In the genomic region with DNA sequence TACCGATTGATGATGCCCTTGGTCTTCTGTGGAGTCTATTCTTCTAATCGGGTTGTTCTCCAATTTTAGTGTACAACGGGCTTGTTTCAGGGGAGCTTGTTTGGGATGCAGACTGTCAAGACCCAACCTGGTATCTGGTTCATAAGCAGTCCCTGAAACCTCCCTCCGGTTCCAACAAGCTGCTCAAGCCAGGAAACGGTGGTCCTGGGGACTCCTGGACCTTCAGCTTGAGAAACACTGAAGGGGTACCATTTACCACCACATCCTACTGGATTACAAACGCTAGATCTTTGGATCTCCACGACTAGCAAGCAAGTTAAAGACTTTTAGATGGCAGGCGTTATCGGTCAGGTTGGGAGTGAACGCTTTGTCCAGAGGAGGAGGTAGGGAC, we compare ENCODE assay signal across 11 cellular contexts. TPM values are rescaled to one million over a fixed set of nuclear protein-coding genes. Genes with fewer than 3 reads are reported as not detected.
DNase-seq lines count a peak whose midpoint lies in the region; ATAC-seq and TF ChIP-seq lines count a peak whose summit lies in the region.
"Had no signal": no experiment of that assay in that cellular context is flagged by ENCODE, and none has a peak within 500 bp of the region (broad histone marks: within the 10 kb centered on the region; RNA-seq: fewer than 3 reads in every experiment).

No MANE protein-coding gene starts in this region.

- H3K27me3 ChIP-seq in heart left ventricle (peaks cover 0 to 11% (median 0%) of the 10 kb centered on the region in 9 donors), ascending aorta (no peaks in the 10 kb centered on the region), mucosa of rectum (ENCODE audit: control insufficient read depth in 2 of 2, insufficient read depth in 2 of 2, low read length in 2 of 2) (no peaks in the 10 kb centered on the region), upper lobe of right lung (no peaks in the 10 kb centered on the region)

- TF ChIP-seq CTCF in heart left ventricle (IDR thresholded peaks at IDR 0.05), result no peak
- no peak for TF ChIP-seq CTCF in ascending aorta (IDR thresholded peaks at IDR 0.05)
- no peak for TF ChIP-seq CTCF in upper lobe of right lung (IDR thresholded peaks at IDR 0.05)

- H3K9ac ChIP-seq in mucosa of rectum (ENCODE audit: low read depth in 1 of 2, low read length in 2 of 2), result peak overlapping the region; percentile 7 to 83

- H3K4me1 ChIP-seq in heart left ventricle (peaks cover 0 to 54% (median 26%) of the 10 kb centered on the region in 12 donors), ascending aorta (peaks cover 5 to 21% of the 10 kb centered on the region in 2 donors), mucosa of rectum (ENCODE audit: control insufficient read depth in 2 of 2, insufficient read depth in 2 of 2, low read length in 2 of 2) (peaks cover 12 to 14% of the 10 kb centered on the region in 2 donors), upper lobe of right lung (peaks cover 22% of the 10 kb centered on the region)

- peak overlapping the region in 11 of 12 donors; percentile 65 to 92 (median 73) for H3K4me3 ChIP-seq in heart left ventricle
- H3K4me3 ChIP-seq in ascending aorta, result peak overlapping the region; percentile 56 to 68
- H3K4me3 ChIP-seq in mucosa of rectum (ENCODE audit: low read length in 2 of 2), result peak overlapping the region; percentile 91 to 97
- peak overlapping the region; percentile 84 for H3K4me3 ChIP-seq in upper lobe of right lung

- ATAC-seq in heart left ventricle (no peak), Right ventricle myocardium inferior (no peak), upper lobe of right lung (no peak), HG03097 (IDR thresholded peaks at IDR 0.05; ENCODE audit: low FRiP score, unreplicated experiment) (no peak), GM21360 (IDR thresholded peaks at IDR 0.05; ENCODE audit: unreplicated experiment) (no peak)

- intact Hi-C loops in heart left ventricle (cut with DNase I), result loop anchor here in 6 of 10 donors (5.0 to 10.0 kb wide), 5 partner anchors 53 to 185 kb away; no protein-coding TSS in a partner anchor
- intact Hi-C loops in Right ventricle myocardium inferior (cut with DNase I), result loop anchor here (5.0 kb wide), 2 partner anchors 35 to 55 kb away; no protein-coding TSS in a partner anchor
- intact Hi-C loops in ascending aorta (cut with DNase I), result loop anchor here (5.0 kb wide), 1 partner anchor 170 kb away; no protein-coding TSS in a partner anchor
- intact Hi-C loops in upper lobe of right lung (cut with DNase I), result loop anchor here (5.0 kb wide), 1 partner anchor 185 kb away; no protein-coding TSS in a partner anchor

- H3K27ac ChIP-seq in heart left ventricle, result peak overlapping the region in 7 of 12 donors; percentile 14 to 89 (median 79)
- peak overlapping the region; percentile 42 to 55 for H3K27ac ChIP-seq in ascending aorta
- peak overlapping the region; percentile 38 to 67 for H3K27ac ChIP-seq in mucosa of rectum (ENCODE audit: low read depth in 2 of 2, low read length in 2 of 2)
- H3K27ac ChIP-seq in upper lobe of right lung, result no peak overlapping the region
- H3K27ac ChIP-seq: epithelial cell of prostate had no signal

- H3K9me3 ChIP-seq in heart left ventricle (no peaks in the 10 kb centered on the region), ascending aorta (no peaks in the 10 kb centered on the region), mucosa of rectum (ENCODE audit: control insufficient read depth in 2 of 2, low read length in 2 of 2) (no peaks in the 10 kb centered on the region), upper lobe of right lung (no peaks in the 10 kb centered on the region)

- H3K36me3 ChIP-seq in heart left ventricle (no peaks in the 10 kb centered on the region), ascending aorta (no peaks in the 10 kb centered on the region), mucosa of rectum (ENCODE audit: control insufficient read depth in 2 of 2, insufficient read depth in 2 of 2, low read length in 2 of 2) (no peaks in the 10 kb centered on the region), upper lobe of right lung (no peaks in the 10 kb centered on the region)

- WGBS in heart left ventricle, 4 donors, result 57 to 75% (median 61%) methylated on average over 10 of the region's 10 CpGs

- TF ChIP-seq POLR2A in heart left ventricle (IDR thresholded peaks at IDR 0.05), result no peak

- DNase-seq in heart left ventricle (no peak), Right ventricle myocardium inferior (ENCODE audit: missing footprints) (no peak), ascending aorta (ENCODE audit: low spot score in 2 of 2) (no peak), upper lobe of right lung (no peak), cortex of kidney (lab: John Stamatoyannopoulos, UW) (no peak)
- DNase-seq: DMS 273 treated with DMSO at 0.1 percent for 48 hours, SIG-M5 had no signal

RNA-seq across cellular contexts. Expression of gene BCL2, which starts 2.0 kb away (rescaled TPM):
- total RNA-seq in heart left ventricle (10 to 100 TPM in 4 of 9 donors, 1 to 10 TPM in 5; 4.8 to 24.2 (median 9.1) TPM), Right ventricle myocardium inferior (7.4 TPM), ascending aorta (20.5 TPM), upper lobe of right lung (17.3 TPM)
- 1 to 10 TPM; 2.9 to 4.5 TPM for polyA plus RNA-seq in heart left ventricle

RNA-seq across cellular contexts. Expression of gene KDSR, which starts 49.5 kb away (rescaled TPM):
- 10 to 100 TPM; 26.3 to 45.6 (median 41.4) TPM for total RNA-seq in heart left ventricle
- polyA plus RNA-seq in heart left ventricle, result 10 to 100 TPM; 10.7 to 36.5 TPM
- 32.3 TPM for total RNA-seq in Right ventricle myocardium inferior
- 208 TPM for total RNA-seq in ascending aorta
- 77.5 TPM for total RNA-seq in upper lobe of right lung
